Comparison of ENCODE assay signal across 8 cellular contexts in genomic region chr13:110712081-110712848, GRCh38. TPM values are rescaled to one million over a fixed set of nuclear protein-coding genes. Genes with fewer than 3 reads are reported as not detected.
DNase-seq lines count a peak whose midpoint lies in the region; ATAC-seq and TF ChIP-seq lines count a peak whose summit lies in the region.

No MANE protein-coding gene starts in this region.

- no peaks in the 10 kb centered on the region for H3K9me2 ChIP-seq in DOHH2 (replicated peaks; ENCODE audit: control insufficient read depth, low read length)

- CTCF ChIA-PET in RWPE1 (lab: Yijun Ruan, JAX) = no interaction called here

- peak overlapping the region; percentile 90 to 96 for H3K27ac Mint-ChIP-seq in natural killer cell treated with Interleukin-12 subunit alpha and Interleukin-12 subunit beta and Interleukin-15 and Interleukin-18, amount 100 ng/mL, for 72 hours

- peak overlapping the region; percentile 98 for H3K4me3 Mint-ChIP-seq in natural killer cell treated with Interleukin-12 subunit alpha and Interleukin-12 subunit beta and Interleukin-15 and Interleukin-18, amount 100 ng/mL, for 72 hours

- peaks cover 16 to 20% of the 10 kb centered on the region in 2 donors for H3K4me1 Mint-ChIP-seq in natural killer cell treated with Interleukin-12 subunit alpha and Interleukin-12 subunit beta and Interleukin-15 and Interleukin-18, amount 100 ng/mL, for 72 hours (ENCODE audit: low read depth in 2 of 2)

- peaks cover 22% of the 10 kb centered on the region for H3F3A ChIP-seq in DOHH2 (ENCODE audit: control insufficient read depth, insufficient read depth)

- H3K9me3 ChIP-seq in DOHH2 (ENCODE audit: control insufficient read depth, insufficient read depth, low read length) = no peaks in the 10 kb centered on the region

- H3K79me2 ChIP-seq in DOHH2 (ENCODE audit: control insufficient read depth, low read length) = peaks cover 30% of the 10 kb centered on the region

- peak overlapping the region; percentile 96 for H3K4me2 ChIP-seq in DOHH2 (ENCODE audit: low read length)

- TF ChIP-seq CTCF in DOHH2 (IDR thresholded peaks at IDR 0.05; ENCODE audit: low read depth, low read length, poor library complexity, severe bottlenecking) (no peak), RWPE1 (conservative IDR thresholded peaks at IDR 0.05; ENCODE audit: low read depth) (no peak), fibroblast of pulmonary artery (IDR thresholded peaks at IDR 0.05; ENCODE audit: low read length, missing control alignments) (no peak)

- H3K27me3 ChIP-seq in DOHH2 (ENCODE audit: control insufficient read depth, low read length) = no peaks in the 10 kb centered on the region

- ATAC-seq in GM21825 (IDR thresholded peaks at IDR 0.05; ENCODE audit: unreplicated experiment) = peak; percentile 34
- ATAC-seq in natural killer cell treated with Interleukin-12 subunit alpha and Interleukin-12 subunit beta and Interleukin-15 and Interleukin-18, amount 100 ng/mL, for 72 hours = peak; percentile 53 to 64
- peak; percentile 31 for ATAC-seq in stimulated activated naive CD8-positive, alpha-beta T cell treated with anti-CD3 and anti-CD28 coated beads, Interleukin-15, Interleukin-2, amounts not matched to agents 100 U/mL and 50 U/mL, for 24 hours

- DNase-seq in Kasumi-1 (lab: John Stamatoyannopoulos, UW) (peak; percentile 84 to 86), RWPE1 (ENCODE audit: low spot score) (peak; percentile 82), fibroblast of pulmonary artery (ENCODE audit: low read depth) (peak; percentile 79)
- DNase-seq in activated effector memory CD4-positive, alpha-beta T cell treated with anti-CD3 and anti-CD28 coated beads, Interleukin-2, amount 50 U/mL, for 16 hours = peak; percentile 95
- DNase-seq in natural killer cell treated with Interleukin-12 subunit alpha and Interleukin-12 subunit beta and Interleukin-15 and Interleukin-18, amount 100 ng/mL, for 72 hours (ENCODE audit: low spot score) = peak; percentile 89
- DNase-seq in stimulated activated naive CD8-positive, alpha-beta T cell treated with anti-CD3 and anti-CD28 coated beads, Interleukin-15, Interleukin-2, amounts not matched to agents 100 U/mL and 50 U/mL, for 24 hours = peak; percentile 88

- H3K4me1 ChIP-seq in DOHH2 (ENCODE audit: control insufficient read depth, low read length) = peaks cover 33% of the 10 kb centered on the region

- H3K4me3 ChIP-seq in DOHH2 (ENCODE audit: low read length) = peak overlapping the region; percentile 97
- peak overlapping the region; percentile 96 for H3K4me3 ChIP-seq in fibroblast of pulmonary artery (replicated peaks; ENCODE audit: low read depth, low read length)

- H3K27ac ChIP-seq in DOHH2 (ENCODE audit: low read depth, low read length) (peak overlapping the region; percentile 99), RWPE1 (peak overlapping the region; percentile 98)

- H3K9me3 Mint-ChIP-seq in natural killer cell treated with Interleukin-12 subunit alpha and Interleukin-12 subunit beta and Interleukin-15 and Interleukin-18, amount 100 ng/mL, for 72 hours = no peaks in the 10 kb centered on the region

- no peaks in the 10 kb centered on the region for H3K36me3 Mint-ChIP-seq in natural killer cell treated with Interleukin-12 subunit alpha and Interleukin-12 subunit beta and Interleukin-15 and Interleukin-18, amount 100 ng/mL, for 72 hours

- no peaks in the 10 kb centered on the region for H3K27me3 Mint-ChIP-seq in natural killer cell treated with Interleukin-12 subunit alpha and Interleukin-12 subunit beta and Interleukin-15 and Interleukin-18, amount 100 ng/mL, for 72 hours

- H3K36me3 ChIP-seq in DOHH2 (ENCODE audit: control insufficient read depth, low read length) = peaks cover 10% of the 10 kb centered on the region; the same call in 1 of the 2 replicates

- peaks cover 10% of the 10 kb centered on the region for H4K20me1 ChIP-seq in DOHH2 (ENCODE audit: control insufficient read depth, insufficient read depth, low read depth, low read length)

- POLR2A ChIA-PET in RWPE1 (lab: Yijun Ruan, JAX; ENCODE audit: low non-redundant PET) = interaction anchor here (0.6 to 1.2 kb wide), 3 partner anchors 86 to 201 kb away, joined by 4 read pairs; no protein-coding TSS in a partner anchor

RNA-seq across cellular contexts. Expression of gene ING1, which starts 1.2 kb away (rescaled TPM):
- total RNA-seq in natural killer cell treated with Interleukin-12 subunit alpha and Interleukin-12 subunit beta and Interleukin-15 and Interleukin-18, amount 100 ng/mL, for 72 hours = 10 to 100 TPM; 11.1 to 15.7 TPM

RNA-seq across cellular contexts. Expression of gene CARS2, which starts 6.3 kb away (rescaled TPM):
- 100 to 1,000 TPM in 1 of 2 donors, 10 to 100 TPM in 1; 58.1 to 112 TPM for total RNA-seq in natural killer cell treated with Interleukin-12 subunit alpha and Interleukin-12 subunit beta and Interleukin-15 and Interleukin-18, amount 100 ng/mL, for 72 hours

Comparison
In these comparisons a context has a peak if more than half of its experiments do, and no peak if none do; other contexts are left out.
1. Peak in every context shown above with its lines: DNase-seq, ATAC-seq, H3K4me3 ChIP-seq and H3K27ac ChIP-seq.